In genomic region chr5:54234304-54234938, GRCh38 we compare ENCODE assay signal across 8 cellular contexts.
DNase-seq lines count a peak whose midpoint lies in the region; ATAC-seq and TF ChIP-seq lines count a peak whose summit lies in the region.

No MANE protein-coding gene starts in this region.

- H3K4me1 ChIP-seq in ovary (ENCODE audit: insufficient read depth) = no peaks in the 10 kb centered on the region

- no peak for TF ChIP-seq POLR2A in ovary (IDR thresholded peaks at IDR 0.05)

- no peaks in the 10 kb centered on the region for H3K9me3 ChIP-seq in ovary

- intact Hi-C loops in ovary (cut with DNase I) = loop anchor here in 1 of 4 donors (10.0 kb wide), 1 partner anchor 190 kb away; no protein-coding TSS in a partner anchor

- peak; percentile 25 for TF ChIP-seq CTCF in coronary artery (IDR thresholded peaks at IDR 0.05)
- TF ChIP-seq CTCF in ovary (IDR thresholded peaks at IDR 0.05) = peak in 2 of 3 donors; percentile 10 to 13

- H3K4me3 ChIP-seq in coronary artery (peak overlapping the region; percentile 44), ovary (no peak overlapping the region)

- no peaks in the 10 kb centered on the region for H3K36me3 ChIP-seq in ovary

- H3K27me3 ChIP-seq in ovary = no peaks in the 10 kb centered on the region

- H3K27ac ChIP-seq in coronary artery (no peak overlapping the region), ovary (no peak overlapping the region)

- ATAC-seq in GM18858 (IDR thresholded peaks at IDR 0.05; ENCODE audit: unreplicated experiment) = peak; percentile 38
- ATAC-seq in GM19455 (IDR thresholded peaks at IDR 0.05; ENCODE audit: unreplicated experiment) = no peak

- 43 to 50% (median 48%) methylated on average over 2 of the region's 2 CpGs for WGBS in ovary, 3 donors

- no peak for TF ChIP-seq EP300 in ovary (IDR thresholded peaks at IDR 0.05)

- DNase-seq in AG08395 (ENCODE audit: low spot score) (peak; percentile 54), NCI-H2171 (lab: John Stamatoyannopoulos, UW) (peak; percentile 23), coronary artery (ENCODE audit: low spot score) (no peak), ovary (no peak), D341Med (ENCODE audit: low spot score) (no peak), NCI-H524 treated with DMSO at 0.1 percent for 48 hours (lab: John Stamatoyannopoulos, UW) (no peak)

Comparison
In these comparisons a context has a peak if more than half of its experiments do, and no peak if none do; other contexts are left out.
1. DNase-seq: peak in AG08395 (single experiment) and NCI-H2171 (single experiment); none in coronary artery (single experiment), ovary (0 of 5), D341Med (single experiment) and NCI-H524 treated with DMSO at 0.1 percent for 48 hours (single experiment).